Comparison of ENCODE assay signal across 1 cellular context in the genomic region with DNA sequence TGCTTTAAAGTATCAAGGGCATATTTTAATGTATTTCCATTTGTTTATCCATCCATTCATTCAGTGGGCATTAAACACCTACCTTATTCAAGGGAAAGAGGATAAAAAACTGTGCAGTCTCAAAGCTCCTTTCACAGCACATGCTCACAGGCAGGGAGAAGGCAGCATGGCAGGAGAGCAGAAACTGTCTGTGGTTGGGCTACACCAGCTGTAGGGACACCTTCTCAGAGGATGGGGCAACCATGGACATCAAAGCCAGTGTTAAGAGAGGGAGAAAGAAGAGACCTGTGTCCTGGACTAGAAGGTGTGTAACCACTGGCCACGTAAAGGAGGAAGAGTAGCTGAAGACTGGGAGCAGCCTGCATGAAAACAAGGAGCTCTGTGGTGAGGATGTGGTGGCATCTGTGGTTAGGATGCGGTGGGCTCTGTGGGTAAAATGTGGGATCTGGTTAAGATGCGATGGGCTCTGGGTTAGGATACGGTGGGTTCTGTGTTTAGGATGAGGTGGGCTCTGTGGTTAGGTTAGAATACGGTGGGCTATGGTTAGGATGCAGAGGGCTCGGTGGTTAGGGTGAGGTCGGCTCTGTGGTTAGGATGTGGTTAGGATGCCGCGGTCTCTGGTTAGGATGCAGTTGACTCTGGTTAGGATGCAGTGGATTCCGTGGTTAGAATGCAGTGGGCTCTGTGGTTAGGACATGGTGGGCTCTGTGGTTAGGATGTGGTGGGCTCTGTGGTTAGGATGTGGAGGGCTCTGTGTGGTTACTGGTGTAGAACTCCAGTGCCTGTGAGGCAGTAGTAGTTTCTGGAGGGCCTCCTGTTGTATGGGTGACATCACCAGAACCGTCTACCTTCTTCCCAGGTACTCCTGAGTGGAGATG.
TF ChIP-seq lines count a peak whose summit lies in the region.

No MANE protein-coding gene starts in this region.

TF ChIP-seq in K562, 482 proteins besides CTCF, POLR2A, EP300 and RAD21:
- 0 out of 4 replicates have a peak, but pooled peaks of 1 of the 2 experiments have one; percentile 47 for TF ChIP-seq MLLT1 (IDR thresholded peaks at IDR 0.05)
- no peak for TF ChIP-seq ZNF79 (CRISPR knock-in tag; IDR thresholded peaks at IDR 0.05; ENCODE audit: low read depth)
- TF ChIP-seq ZBTB1 (CRISPR knock-in tag; IDR thresholded peaks at IDR 0.05; ENCODE audit: borderline replicate concordance, low read depth): peak; percentile 97
TF ChIP-seq in K562: peak in this region for 2.
